ENCODE assay signal across 8 cellular contexts in the genomic region with DNA sequence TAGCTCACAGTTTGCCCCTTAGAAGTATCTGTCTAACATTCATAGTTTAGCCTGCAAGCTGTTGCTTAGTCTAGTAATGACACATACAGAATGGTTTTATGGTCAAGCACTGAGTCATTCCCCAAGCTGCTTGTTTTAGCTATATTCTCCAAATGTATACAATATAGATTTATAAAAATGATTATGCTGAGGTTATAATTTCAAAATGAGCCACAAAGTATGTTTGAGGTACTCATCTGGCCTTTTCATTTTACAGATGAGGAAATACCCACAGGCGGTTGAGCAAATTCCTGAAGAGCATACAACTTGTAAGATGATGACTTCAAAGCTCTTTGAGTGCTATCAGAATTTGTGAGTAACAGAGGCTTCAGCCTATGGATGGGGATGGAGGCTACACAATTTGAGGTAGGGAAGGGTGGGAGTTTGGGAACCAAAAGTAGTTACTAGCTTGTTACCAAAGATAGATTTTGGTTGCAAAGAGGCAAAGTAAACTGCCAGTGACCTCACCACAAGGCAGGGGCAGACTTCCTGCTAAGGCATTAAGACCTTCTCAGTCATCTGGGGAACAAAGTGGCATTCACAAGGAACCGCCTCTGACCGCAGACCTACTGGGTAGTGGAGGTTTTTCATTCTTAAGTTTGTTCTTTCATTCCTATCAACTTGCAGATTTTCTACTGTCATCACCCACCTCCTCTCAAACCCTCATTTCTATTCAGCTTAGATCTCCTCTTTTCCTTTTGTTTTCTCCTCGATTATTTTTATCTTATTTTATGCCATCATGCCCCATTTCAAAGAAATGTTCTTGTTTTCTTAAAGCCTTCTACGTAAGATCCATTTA.
DNase-seq lines count a peak whose midpoint lies in the region; ATAC-seq and TF ChIP-seq lines count a peak whose summit lies in the region.

No MANE protein-coding gene starts in this region.

- ATAC-seq in GM21529 (IDR thresholded peaks at IDR 0.05; ENCODE audit: unreplicated experiment) = peak; percentile 80
- ATAC-seq in activated naive CD8-positive, alpha-beta T cell treated with anti-CD3 and anti-CD28 coated beads, Interleukin-2, amount 10 ng/mL, durations not matched to agents 7 days and 5 days (ENCODE audit: low read depth) = peak; percentile 54

- WGBS in lower leg skin, 2 donors = 79 to 80% methylated on average over 5 of the region's 5 CpGs

- peaks cover 7% of the 10 kb centered on the region for H3K4me1 Mint-ChIP-seq in activated naive CD8-positive, alpha-beta T cell treated with anti-CD3 and anti-CD28 coated beads, Interleukin-2, amount 10 ng/mL, durations not matched to agents 7 days and 5 days

- no peak overlapping the region for H3K4me3 ChIP-seq in lower leg skin (ENCODE audit: low read depth, poor library complexity, severe bottlenecking)

- POLR2A ChIA-PET in activated naive CD8-positive, alpha-beta T cell treated with anti-CD3 and anti-CD28 coated beads, Interleukin-2, amount 10 ng/mL, durations not matched to agents 7 days and 5 days (lab: Charles Lee) = no interaction called here

- no peak overlapping the region for H3K4me3 Mint-ChIP-seq in activated naive CD8-positive, alpha-beta T cell treated with anti-CD3 and anti-CD28 coated beads, Interleukin-2, amount 10 ng/mL, durations not matched to agents 7 days and 5 days

- H3K27ac Mint-ChIP-seq in activated naive CD8-positive, alpha-beta T cell treated with anti-CD3 and anti-CD28 coated beads, Interleukin-2, amount 10 ng/mL, durations not matched to agents 7 days and 5 days = no peak overlapping the region

- no peak for TF ChIP-seq POLR2A in lower leg skin (IDR thresholded peaks at IDR 0.05)

- H3K27me3 Mint-ChIP-seq in activated naive CD8-positive, alpha-beta T cell treated with anti-CD3 and anti-CD28 coated beads, Interleukin-2, amount 10 ng/mL, durations not matched to agents 7 days and 5 days = peaks cover 14% of the 10 kb centered on the region

- DNase-seq in ELR (ENCODE audit: low read depth) = peak; percentile 97
- peak; percentile 94 for DNase-seq in HS-5 (ENCODE audit: low read depth)
- DNase-seq in activated naive CD8-positive, alpha-beta T cell treated with anti-CD3 and anti-CD28 coated beads, Interleukin-2, amount 10 ng/mL, durations not matched to agents 7 days and 5 days = no peak
- peak; percentile 82 for DNase-seq in renal cortical epithelial cell (ENCODE audit: low read depth)
- DNase-seq in RPMI8226 = no peak
- no peak for DNase-seq in lower leg skin (ENCODE audit: low spot score in 2 of 2)
- DNase-seq in NCI-H526 treated with DMSO at 0.1 percent for 48 hours (lab: John Stamatoyannopoulos, UW) = no peak

- no peaks in the 10 kb centered on the region for H3K36me3 Mint-ChIP-seq in activated naive CD8-positive, alpha-beta T cell treated with anti-CD3 and anti-CD28 coated beads, Interleukin-2, amount 10 ng/mL, durations not matched to agents 7 days and 5 days

- TF ChIP-seq CTCF in lower leg skin (IDR thresholded peaks at IDR 0.05) = no peak

- intact Hi-C loops in lower leg skin (cut with DNase I; ENCODE audit: low total_unique reads) = no loop called here

- H3K9me3 Mint-ChIP-seq in activated naive CD8-positive, alpha-beta T cell treated with anti-CD3 and anti-CD28 coated beads, Interleukin-2, amount 10 ng/mL, durations not matched to agents 7 days and 5 days = no peaks in the 10 kb centered on the region

Comparison
In these comparisons a context has a peak if more than half of its experiments do, and no peak if none do; other contexts are left out.
1. DNase-seq: peak in ELR (single experiment), HS-5 (single experiment) and renal cortical epithelial cell (single experiment); none in activated naive CD8-positive, alpha-beta T cell treated with anti-CD3 and anti-CD28 coated beads, Interleukin-2, amount 10 ng/mL, durations not matched to agents 7 days and 5 days (single experiment), RPMI8226 (single experiment), lower leg skin (0 of 2) and NCI-H526 treated with DMSO at 0.1 percent for 48 hours (single experiment).